Comparison of ENCODE assay signal across 29 cellular contexts in the genomic region with DNA sequence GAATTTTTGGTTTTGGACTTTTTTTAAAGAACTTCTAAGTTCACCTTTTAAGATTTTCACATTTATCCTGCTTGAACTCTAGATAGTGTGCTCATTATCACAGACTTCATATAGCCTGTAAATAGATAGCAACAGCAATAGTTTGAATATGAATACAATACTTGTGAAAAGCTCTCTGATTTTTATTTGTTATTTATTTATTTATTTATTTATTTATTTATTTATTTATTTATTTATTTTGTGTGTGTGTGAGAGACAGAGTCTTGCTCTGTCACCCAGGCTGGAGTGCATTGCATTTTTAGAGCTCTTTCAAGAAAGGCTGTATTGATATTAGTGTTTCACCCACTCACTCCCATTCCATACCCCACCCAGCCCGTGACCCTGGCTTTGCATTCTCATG.
"Had no signal": no experiment of that assay in that cellular context is flagged by ENCODE, and none has a peak within 500 bp of the region (broad histone marks: within the 10 kb centered on the region; RNA-seq: fewer than 3 reads in every experiment).

No MANE protein-coding gene starts in this region.

- H3K36me3 ChIP-seq: stomach, suprapubic skin, thoracic aorta, thyroid gland, tibial artery, tibial nerve, transverse colon, upper lobe of left lung, upper lobe of right lung, uterus, vagina had no signal

- H3K4me3 Mint-ChIP-seq: stimulated activated effector memory CD8-positive, alpha-beta T cell treated with anti-CD3 and anti-CD28 coated beads, Interleukin-12 subunit alpha, Interleukin-12 subunit beta, amount 100 ng/mL, for 72 hours; stimulated activated memory B cell treated with anti-CD40 and anti-IgM and Interleukin-4, amounts not matched to agents 10 μg/mL and 1 μg/mL and 100 μg/mL, for 72 hours; stimulated activated naive B cell treated with anti-CD40 and anti-IgM and Interleukin-4, amounts not matched to agents 10 μg/mL and 1 μg/mL and 100 μg/mL, for 72 hours; stimulated activated naive CD8-positive, alpha-beta T cell treated with anti-CD3 and anti-CD28 coated beads, Interleukin-15, amount 100 ng/mL, for 72 hours; stimulated activated naive CD8-positive, alpha-beta T cell treated with anti-CD3 and anti-CD28 coated beads, Interleukin-15, Interleukin-2, amounts not matched to agents 100 ng/mL and 50 ng/mL, for 24 hours; type B pancreatic cell had no signal

- H3K9me3 Mint-ChIP-seq: stimulated activated memory B cell treated with anti-CD40 and anti-IgM and Interleukin-4, amounts not matched to agents 10 μg/mL and 1 μg/mL and 100 μg/mL, for 72 hours; type B pancreatic cell had no signal

- ATAC-seq: stimulated activated effector memory CD8-positive, alpha-beta T cell treated with anti-CD3 and anti-CD28 coated beads, Interleukin-12 subunit alpha, Interleukin-12 subunit beta, amount 100 ng/mL, for 72 hours; stimulated activated memory B cell treated with anti-CD40 and anti-IgM and Interleukin-4, amounts not matched to agents 10 μg/mL and 1 μg/mL and 100 μg/mL, for 72 hours; stimulated activated naive B cell treated with anti-CD40 and anti-IgM and Interleukin-4, amounts not matched to agents 10 μg/mL and 1 μg/mL and 100 μg/mL, for 72 hours; stimulated activated naive CD8-positive, alpha-beta T cell treated with anti-CD3 and anti-CD28 coated beads, Interleukin-15, amount 100 ng/mL, for 72 hours; stimulated activated naive CD8-positive, alpha-beta T cell treated with anti-CD3 and anti-CD28 coated beads, Interleukin-15, Interleukin-2, amounts not matched to agents 100 U/mL and 50 U/mL, for 24 hours; upper lobe of right lung had no signal

- H3K27me3 Mint-ChIP-seq: stimulated activated memory B cell treated with anti-CD40 and anti-IgM and Interleukin-4, amounts not matched to agents 10 μg/mL and 1 μg/mL and 100 μg/mL, for 72 hours; stimulated activated naive B cell treated with anti-CD40 and anti-IgM and Interleukin-4, amounts not matched to agents 10 μg/mL and 1 μg/mL and 100 μg/mL, for 72 hours; stimulated activated naive CD8-positive, alpha-beta T cell treated with anti-CD3 and anti-CD28 coated beads, Interleukin-15, amount 100 ng/mL, for 72 hours; stimulated activated naive CD8-positive, alpha-beta T cell treated with anti-CD3 and anti-CD28 coated beads, Interleukin-15, Interleukin-2, amounts not matched to agents 100 ng/mL and 50 ng/mL, for 24 hours; type B pancreatic cell had no signal

- H3K27ac ChIP-seq: stomach, suprapubic skin, testis, thoracic aorta, thyroid gland, tibial artery, tibial nerve, transverse colon, upper lobe of left lung, upper lobe of right lung, uterus, vagina had no signal

- H3K27me3 ChIP-seq: stomach, suprapubic skin, testis, thyroid gland, tibial artery, tibial nerve, transverse colon, upper lobe of left lung, upper lobe of right lung, uterus, vagina had no signal

- H3K4me1 Mint-ChIP-seq: stimulated activated effector memory CD8-positive, alpha-beta T cell treated with anti-CD3 and anti-CD28 coated beads, Interleukin-12 subunit alpha, Interleukin-12 subunit beta, amount 100 ng/mL, for 72 hours; stimulated activated memory B cell treated with anti-CD40 and anti-IgM and Interleukin-4, amounts not matched to agents 10 μg/mL and 1 μg/mL and 100 μg/mL, for 72 hours; stimulated activated naive B cell treated with anti-CD40 and anti-IgM and Interleukin-4, amounts not matched to agents 10 μg/mL and 1 μg/mL and 100 μg/mL, for 72 hours; stimulated activated naive CD8-positive, alpha-beta T cell treated with anti-CD3 and anti-CD28 coated beads, Interleukin-15, amount 100 ng/mL, for 72 hours had no signal

- H3K9me3 ChIP-seq: suprapubic skin, testis, thoracic aorta, thyroid gland, tibial artery, tibial nerve, transverse colon, upper lobe of right lung, uterus, vagina had no signal

- FAIRE-seq: urothelium cell line had no signal

- H3K4me1 ChIP-seq: stomach, suprapubic skin, testis, thyroid gland, tibial artery, tibial nerve, transverse colon, upper lobe of left lung, upper lobe of right lung, uterus, vagina had no signal

- H3K36me3 Mint-ChIP-seq: stimulated activated effector memory CD8-positive, alpha-beta T cell treated with anti-CD3 and anti-CD28 coated beads, Interleukin-12 subunit alpha, Interleukin-12 subunit beta, amount 100 ng/mL, for 72 hours; stimulated activated memory B cell treated with anti-CD40 and anti-IgM and Interleukin-4, amounts not matched to agents 10 μg/mL and 1 μg/mL and 100 μg/mL, for 72 hours; stimulated activated naive B cell treated with anti-CD40 and anti-IgM and Interleukin-4, amounts not matched to agents 10 μg/mL and 1 μg/mL and 100 μg/mL, for 72 hours; type B pancreatic cell had no signal

- H3K4me3 ChIP-seq: stomach, suprapubic skin, testis, thoracic aorta, thyroid gland, tibial artery, tibial nerve, transverse colon, upper lobe of left lung, upper lobe of right lung, uterus, vagina had no signal

- DNase-seq: stimulated activated CD4-positive, alpha-beta T cell treated with anti-CD3 and anti-CD28 coated beads, Interleukin-2, amount 100 ng/mL, for 48 hours; stimulated activated CD4-positive, alpha-beta T cell treated with anti-CD3 and anti-CD28 coated beads, Interleukin-4, amount 100 ng/mL, for 1 hour; stimulated activated CD4-positive, alpha-beta T cell treated with anti-CD3 and anti-CD28 coated beads, Interleukin-4, amount 100 ng/mL, for 24 hours; stimulated activated CD4-positive, alpha-beta T cell treated with anti-CD3 and anti-CD28 coated beads, Interleukin-4, amount 100 ng/mL, for 4 hours; stimulated activated CD8-positive, alpha-beta memory T cell treated with anti-CD3 and anti-CD28 coated beads, Interleukin-4, amount 100 ng/mL, for 48 hours; stimulated activated naive B cell treated with anti-CD40 and anti-IgM and Interleukin-4, amounts not matched to agents 10 μg/mL and 1 μg/mL and 100 μg/mL, for 72 hours; stimulated activated naive CD4-positive, alpha-beta T cell; stimulated activated naive CD4-positive, alpha-beta T cell treated with Interleukin-2 at 50 U/mL for 16 hours; stimulated activated naive CD8-positive, alpha-beta T cell treated with anti-CD3 and anti-CD28 coated beads, Interleukin-15, amount 100 ng/mL, for 72 hours; stimulated activated naive CD8-positive, alpha-beta T cell treated with anti-CD3 and anti-CD28 coated beads, Interleukin-15, Interleukin-2, amounts not matched to agents 100 U/mL and 50 U/mL, for 24 hours; stomach; substantia nigra; testis; thyroid gland; tibial artery; transverse colon; trophoblast cell; upper lobe of left lung; upper lobe of right lung; uterus had no signal

- H3K27ac Mint-ChIP-seq: stimulated activated effector memory CD8-positive, alpha-beta T cell treated with anti-CD3 and anti-CD28 coated beads, Interleukin-12 subunit alpha, Interleukin-12 subunit beta, amount 100 ng/mL, for 72 hours; stimulated activated memory B cell treated with anti-CD40 and anti-IgM and Interleukin-4, amounts not matched to agents 10 μg/mL and 1 μg/mL and 100 μg/mL, for 72 hours; stimulated activated naive B cell treated with anti-CD40 and anti-IgM and Interleukin-4, amounts not matched to agents 10 μg/mL and 1 μg/mL and 100 μg/mL, for 72 hours; stimulated activated naive CD8-positive, alpha-beta T cell treated with anti-CD3 and anti-CD28 coated beads, Interleukin-15, amount 100 ng/mL, for 72 hours; stimulated activated naive CD8-positive, alpha-beta T cell treated with anti-CD3 and anti-CD28 coated beads, Interleukin-15, Interleukin-2, amounts not matched to agents 100 ng/mL and 50 ng/mL, for 24 hours; type B pancreatic cell had no signal
